Comparison of ENCODE assay signal across 1 cellular context in genomic region chr3:42667523-42668402, GRCh38.
TF ChIP-seq lines count a peak whose summit lies in the region.

No MANE protein-coding gene starts in this region.

TF ChIP-seq in GM12878, 131 proteins besides CTCF, POLR2A, EP300 and RAD21 (continued from another document):
- TF ChIP-seq, protein P1, sequence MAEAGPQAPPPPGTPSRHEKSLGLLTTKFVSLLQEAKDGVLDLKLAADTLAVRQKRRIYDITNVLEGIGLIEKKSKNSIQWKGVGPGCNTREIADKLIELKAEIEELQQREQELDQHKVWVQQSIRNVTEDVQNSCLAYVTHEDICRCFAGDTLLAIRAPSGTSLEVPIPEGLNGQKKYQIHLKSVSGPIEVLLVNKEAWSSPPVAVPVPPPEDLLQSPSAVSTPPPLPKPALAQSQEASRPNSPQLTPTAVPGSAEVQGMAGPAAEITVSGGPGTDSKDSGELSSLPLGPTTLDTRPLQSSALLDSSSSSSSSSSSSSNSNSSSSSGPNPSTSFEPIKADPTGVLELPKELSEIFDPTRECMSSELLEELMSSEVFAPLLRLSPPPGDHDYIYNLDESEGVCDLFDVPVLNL (IDR thresholded peaks at IDR 0.05; ENCODE audit: low read depth, low read length), result no peak
- TF ChIP-seq PAX8 (IDR thresholded peaks at IDR 0.05), result no peak
- TF ChIP-seq ATF7 (IDR thresholded peaks at IDR 0.05; ENCODE audit: low read depth), result no peak
